Comparison of ENCODE assay signal across 15 cellular contexts in genomic region chr9:123364241-123364824, GRCh38. TPM values are rescaled to one million over a fixed set of nuclear protein-coding genes. Genes with fewer than 3 reads are reported as not detected.
DNase-seq lines count a peak whose midpoint lies in the region; ATAC-seq and TF ChIP-seq lines count a peak whose summit lies in the region.
"Had no signal": no experiment of that assay in that cellular context is flagged by ENCODE, and none has a peak within 500 bp of the region (broad histone marks: within the 10 kb centered on the region; RNA-seq: fewer than 3 reads in every experiment).

No MANE protein-coding gene starts in this region.

- H3K9me3 Mint-ChIP-seq in WTC11 = no peaks in the 10 kb centered on the region
- H3K9me3 Mint-ChIP-seq: activated naive CD8-positive, alpha-beta T cell treated with anti-CD3 and anti-CD28 coated beads, Interleukin-2, amount 10 ng/mL, durations not matched to agents 7 days and 5 days; HFFc6 had no signal

- no peaks in the 10 kb centered on the region for H3K9me3 ChIP-seq in SJCRH30 (replicated peaks)
- no peaks in the 10 kb centered on the region for H3K9me3 ChIP-seq in esophagus muscularis mucosa
- H3K9me3 ChIP-seq: BLaER1 treated with 17β-estradiol and CSF1 and Interleukin-3, amounts not matched to agents 10 nM and 100 nM had no signal

- intact Hi-C loops in esophagus muscularis mucosa (cut with DNase I) = no loop called here

- H3K36me3 Mint-ChIP-seq in WTC11 = no peaks in the 10 kb centered on the region
- H3K36me3 Mint-ChIP-seq: activated naive CD8-positive, alpha-beta T cell treated with anti-CD3 and anti-CD28 coated beads, Interleukin-2, amount 10 ng/mL, durations not matched to agents 7 days and 5 days had no signal

- CTCF ChIA-PET in WTC11 (lab: Charles Lee) = interaction anchor here (0.6 kb wide), 1 partner anchor 9 kb away, joined by 3 read pairs; no protein-coding TSS in a partner anchor

- H3K4me1 Mint-ChIP-seq in WTC11 = peaks cover 32% of the 10 kb centered on the region

- H3K4me3 Mint-ChIP-seq in WTC11 = no peak overlapping the region
- H3K4me3 Mint-ChIP-seq: activated naive CD8-positive, alpha-beta T cell treated with anti-CD3 and anti-CD28 coated beads, Interleukin-2, amount 10 ng/mL, durations not matched to agents 7 days and 5 days; HFFc6 had no signal

- TF ChIP-seq POLR2A in esophagus muscularis mucosa (IDR thresholded peaks at IDR 0.05; ENCODE audit: low read depth) = no peak

- H3K27ac Mint-ChIP-seq in WTC11 = no peak overlapping the region
- H3K27ac Mint-ChIP-seq: activated naive CD8-positive, alpha-beta T cell treated with anti-CD3 and anti-CD28 coated beads, Interleukin-2, amount 10 ng/mL, durations not matched to agents 7 days and 5 days; HFFc6 had no signal

- POLR2A ChIA-PET in WTC11 (lab: Charles Lee) = no interaction called here

- no peak for TF ChIP-seq EP300 in esophagus muscularis mucosa (IDR thresholded peaks at IDR 0.05)

- H3K27ac ChIP-seq in SJCRH30 (no peak overlapping the region), esophagus muscularis mucosa (replicated peaks in 1 of 4) (no peak overlapping the region)
- H3K27ac ChIP-seq: BLaER1 treated with 17β-estradiol and CSF1 and Interleukin-3, amounts not matched to agents 10 nM and 100 nM; epithelial cell of prostate had no signal

- H3K27me3 Mint-ChIP-seq in WTC11 (ENCODE audit: low read depth) = peaks cover 23% of the 10 kb centered on the region

- H3K4me3 ChIP-seq in AG10803 (ENCODE audit: low read length) (no peak overlapping the region), SJCRH30 (no peak overlapping the region), fibroblast of the aortic adventitia (ENCODE audit: low read depth, low read length) (no peak overlapping the region), esophagus muscularis mucosa (no peak overlapping the region)
- H3K4me3 ChIP-seq: BLaER1 treated with 17β-estradiol and CSF1 and Interleukin-3, amounts not matched to agents 10 nM and 100 nM had no signal

- DNase-seq in AG10803 (ENCODE audit: low read depth) = peak; percentile 25
- DNase-seq in SJCRH30 = peak; percentile 40 to 44
- DNase-seq in fibroblast of the aortic adventitia (ENCODE audit: low read depth) = peak; percentile 13
- peak; percentile 17 for DNase-seq in non-pigmented ciliary epithelial cell (ENCODE audit: low read depth)
- DNase-seq in WTC11 (ENCODE audit: low spot score) = no peak
- no peak for DNase-seq in activated effector memory CD4-positive, alpha-beta T cell treated with Interleukin-2 at 50 U/mL for 16 hours
- no peak for DNase-seq in stimulated activated CD4-positive, alpha-beta T cell treated with anti-CD3 and anti-CD28 coated beads, Interleukin-12 subunit alpha, Interleukin-12 subunit beta, amount 100 ng/mL, for 4 hours
- DNase-seq in esophagus muscularis mucosa (ENCODE audit: extremely low spot score) = no peak
- DNase-seq: activated naive CD8-positive, alpha-beta T cell treated with anti-CD3 and anti-CD28 coated beads, Interleukin-2, amount 10 ng/mL, durations not matched to agents 7 days and 5 days; HFFc6; MV-4-11; NCI-H526 treated with DMSO at 0.1 percent for 48 hours had no signal

- peaks cover 5% of the 10 kb centered on the region; the same call in 1 of the 2 replicates for H3K27me3 ChIP-seq in SJCRH30
- H3K27me3 ChIP-seq in esophagus muscularis mucosa = peaks cover 0 to 45% (median 0%) of the 10 kb centered on the region in 4 donors
- H3K27me3 ChIP-seq: BLaER1 treated with 17β-estradiol and CSF1 and Interleukin-3, amounts not matched to agents 10 nM and 100 nM had no signal

- H3K36me3 ChIP-seq in SJCRH30 = no peaks in the 10 kb centered on the region
- no peaks in the 10 kb centered on the region for H3K36me3 ChIP-seq in esophagus muscularis mucosa
- H3K36me3 ChIP-seq: BLaER1 treated with 17β-estradiol and CSF1 and Interleukin-3, amounts not matched to agents 10 nM and 100 nM had no signal

- H3K4me1 ChIP-seq in SJCRH30 = peaks cover 14% of the 10 kb centered on the region
- peaks cover 0 to 18% (median 8%) of the 10 kb centered on the region in 4 donors for H3K4me1 ChIP-seq in esophagus muscularis mucosa

- no peak for TF ChIP-seq CTCF in AG10803 (conservative IDR thresholded peaks at IDR 0.05; ENCODE audit: low read length)
- no peak for TF ChIP-seq CTCF in fibroblast of the aortic adventitia (IDR thresholded peaks at IDR 0.05; ENCODE audit: insufficient read depth, low read length)
- TF ChIP-seq CTCF in WTC11 (IDR thresholded peaks at IDR 0.05) = no peak
- no peak for TF ChIP-seq CTCF in esophagus muscularis mucosa (IDR thresholded peaks at IDR 0.05)

- no peak for ATAC-seq in WTC11
- ATAC-seq: left lobe of liver had no signal

- 42% methylated on average over 8 of the region's 11 CpGs for WGBS in esophagus muscularis mucosa

TF ChIP-seq in WTC11, 78 proteins besides CTCF, POLR2A, EP300 and RAD21 (continues in another document):
- no peak for TF ChIP-seq FOXJ3 (CRISPR knock-in tag; IDR thresholded peaks at IDR 0.05; ENCODE audit: borderline replicate concordance)
- no peak for TF ChIP-seq ATF3 (CRISPR knock-in tag; conservative IDR thresholded peaks at IDR 0.05)
- no peak for TF ChIP-seq ZNF416 (CRISPR knock-in tag; IDR thresholded peaks at IDR 0.05)
- TF ChIP-seq, protein P1, sequence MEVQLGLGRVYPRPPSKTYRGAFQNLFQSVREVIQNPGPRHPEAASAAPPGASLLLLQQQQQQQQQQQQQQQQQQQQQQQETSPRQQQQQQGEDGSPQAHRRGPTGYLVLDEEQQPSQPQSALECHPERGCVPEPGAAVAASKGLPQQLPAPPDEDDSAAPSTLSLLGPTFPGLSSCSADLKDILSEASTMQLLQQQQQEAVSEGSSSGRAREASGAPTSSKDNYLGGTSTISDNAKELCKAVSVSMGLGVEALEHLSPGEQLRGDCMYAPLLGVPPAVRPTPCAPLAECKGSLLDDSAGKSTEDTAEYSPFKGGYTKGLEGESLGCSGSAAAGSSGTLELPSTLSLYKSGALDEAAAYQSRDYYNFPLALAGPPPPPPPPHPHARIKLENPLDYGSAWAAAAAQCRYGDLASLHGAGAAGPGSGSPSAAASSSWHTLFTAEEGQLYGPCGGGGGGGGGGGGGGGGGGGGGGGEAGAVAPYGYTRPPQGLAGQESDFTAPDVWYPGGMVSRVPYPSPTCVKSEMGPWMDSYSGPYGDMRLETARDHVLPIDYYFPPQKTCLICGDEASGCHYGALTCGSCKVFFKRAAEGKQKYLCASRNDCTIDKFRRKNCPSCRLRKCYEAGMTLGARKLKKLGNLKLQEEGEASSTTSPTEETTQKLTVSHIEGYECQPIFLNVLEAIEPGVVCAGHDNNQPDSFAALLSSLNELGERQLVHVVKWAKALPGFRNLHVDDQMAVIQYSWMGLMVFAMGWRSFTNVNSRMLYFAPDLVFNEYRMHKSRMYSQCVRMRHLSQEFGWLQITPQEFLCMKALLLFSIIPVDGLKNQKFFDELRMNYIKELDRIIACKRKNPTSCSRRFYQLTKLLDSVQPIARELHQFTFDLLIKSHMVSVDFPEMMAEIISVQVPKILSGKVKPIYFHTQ (CRISPR knock-in tag; IDR thresholded peaks at IDR 0.05) = no peak
- TF ChIP-seq ERG (CRISPR knock-in tag; IDR thresholded peaks at IDR 0.05) = no peak
- no peak for TF ChIP-seq RORB (CRISPR knock-in tag; IDR thresholded peaks at IDR 0.05)
- TF ChIP-seq NFYB (CRISPR knock-in tag; conservative IDR thresholded peaks at IDR 0.05; ENCODE audit: low read depth) = no peak
- TF ChIP-seq NFATC4 (CRISPR knock-in tag; IDR thresholded peaks at IDR 0.05) = no peak
- no peak for TF ChIP-seq CBFB (CRISPR knock-in tag; IDR thresholded peaks at IDR 0.05; ENCODE audit: low read depth)
- no peak for TF ChIP-seq TP53 (CRISPR knock-in tag; IDR thresholded peaks at IDR 0.05)
- no peak for TF ChIP-seq TCF7 (CRISPR knock-in tag; IDR thresholded peaks at IDR 0.05; ENCODE audit: low read depth)
- no peak for TF ChIP-seq ETV6 (CRISPR knock-in tag; IDR thresholded peaks at IDR 0.05)
- no peak for TF ChIP-seq ZNF121 (CRISPR knock-in tag; IDR thresholded peaks at IDR 0.05)

RNA-seq across cellular contexts. Expression of gene CRB2, which starts 8.3 kb away (rescaled TPM):
- total RNA-seq in SJCRH30 (2014; rRNA removed; shearing (Covaris generic)) = 0.08 TPM in 1 of 2 replicates, not detected in the other
- total RNA-seq in fibroblast of the aortic adventitia (ENCODE audit: low replicate concordance) (0.08 TPM in 1 of 2 replicates, not detected in the other), WTC11 (2021) (1.8 to 3.5 TPM (median 2.4 TPM) in 3 replicates), esophagus muscularis mucosa (under 1 TPM in 2 of 4 donors, not detected in 2; 0.06 to 0.13 TPM)
- total RNA-seq: activated naive CD8-positive, alpha-beta T cell treated with anti-CD3 and anti-CD28 coated beads, Interleukin-2, amount 10 ng/mL, durations not matched to agents 7 days and 5 days; HFFc6; left lobe of liver had no signal

Comparison
In these comparisons a context has a peak if more than half of its experiments do, and no peak if none do; other contexts are left out.
1. DNase-seq: peak in AG10803 (single experiment), SJCRH30 (2 of 2), fibroblast of the aortic adventitia (single experiment) and non-pigmented ciliary epithelial cell (single experiment); none in WTC11 (single experiment), activated effector memory CD4-positive, alpha-beta T cell treated with Interleukin-2 at 50 U/mL for 16 hours (single experiment), stimulated activated CD4-positive, alpha-beta T cell treated with anti-CD3 and anti-CD28 coated beads, Interleukin-12 subunit alpha, Interleukin-12 subunit beta, amount 100 ng/mL, for 4 hours (single experiment) and esophagus muscularis mucosa (single experiment).